ENCODE assay signal across 8 cellular contexts in the genomic region with DNA sequence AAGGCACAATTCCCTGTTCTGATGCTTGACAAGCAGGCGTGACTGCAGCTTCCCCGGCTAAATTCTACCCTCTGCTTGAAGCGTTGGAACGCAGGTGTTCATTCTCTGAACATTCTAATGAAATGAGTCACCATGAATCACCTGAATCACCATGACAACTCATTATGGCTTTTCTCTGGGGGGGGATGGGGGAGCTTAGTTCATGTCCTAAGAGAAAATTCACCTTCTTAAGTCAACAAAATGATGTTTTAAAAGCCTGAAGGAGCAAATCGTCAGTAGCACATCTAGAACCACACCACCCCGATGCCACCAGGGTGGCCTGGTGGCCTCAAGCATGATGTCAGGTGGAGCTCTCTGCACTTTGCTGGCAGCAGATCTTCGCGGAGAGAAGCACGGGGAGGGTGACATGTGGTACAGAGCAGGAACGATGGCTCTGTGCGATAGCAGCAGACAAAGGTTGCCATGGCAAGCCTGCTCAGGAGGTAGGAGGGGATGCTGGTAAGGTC. TPM values are rescaled to one million over a fixed set of nuclear protein-coding genes. Genes with fewer than 3 reads are reported as not detected.
DNase-seq lines count a peak whose midpoint lies in the region; ATAC-seq, FAIRE-seq and TF ChIP-seq lines count a peak whose summit lies in the region.

No MANE protein-coding gene starts in this region.

- no peak for TF ChIP-seq CTCF in esophagus muscularis mucosa (IDR thresholded peaks at IDR 0.05)
- no peak for TF ChIP-seq CTCF in lower leg skin (IDR thresholded peaks at IDR 0.05)

- intact Hi-C loops in esophagus muscularis mucosa (cut with DNase I) (loop anchor here (10.0 kb wide), 1 partner anchor 57 kb away; no protein-coding TSS in a partner anchor), lower leg skin (cut with DNase I; ENCODE audit: low total_unique reads) (no loop called here)

- peaks cover 6% of the 10 kb centered on the region for H3K4me1 ChIP-seq in NT2/D1 (ENCODE audit: insufficient read depth, insufficient read length)
- peaks cover 0 to 8% (median 2%) of the 10 kb centered on the region in 4 donors for H3K4me1 ChIP-seq in esophagus muscularis mucosa

- DNase-seq in stimulated activated naive CD4-positive, alpha-beta T cell treated with Interleukin-2 at 50 U/mL for 16 hours (lab: John Stamatoyannopoulos, UW), result peak; percentile 9
- DNase-seq in stimulated activated naive CD4-positive, alpha-beta T cell (lab: John Stamatoyannopoulos, UW), result no peak
- peak; percentile 33 for DNase-seq in NT2/D1 (ENCODE audit: low read depth, low spot score)
- peak; percentile 64 for DNase-seq in esophagus muscularis mucosa (ENCODE audit: extremely low spot score)
- peak; percentile 80 for DNase-seq in urothelium cell line (ENCODE audit: low spot score)
- DNase-seq in lower leg skin (ENCODE audit: low spot score in 2 of 2), result no peak

- no peak for ATAC-seq in GM19035 (IDR thresholded peaks at IDR 0.05; ENCODE audit: unreplicated experiment)
- ATAC-seq in GM18519 (IDR thresholded peaks at IDR 0.05; ENCODE audit: low FRiP score, unreplicated experiment), result no peak

- no peak overlapping the region for H3K9ac ChIP-seq in NT2/D1 (ENCODE audit: insufficient read length, low read depth)

- 76% methylated on average over 11 of the region's 11 CpGs for WGBS in esophagus muscularis mucosa
- WGBS in lower leg skin, 2 donors, result 50 to 53% methylated on average over 11 of the region's 11 CpGs

- H3K27ac ChIP-seq in esophagus muscularis mucosa (replicated peaks in 1 of 4), result no peak overlapping the region

- no peak for TF ChIP-seq EP300 in esophagus muscularis mucosa (IDR thresholded peaks at IDR 0.05)

- H3K36me3 ChIP-seq in NT2/D1 (ENCODE audit: insufficient read depth, insufficient read length, low read length) (no peaks in the 10 kb centered on the region), esophagus muscularis mucosa (no peaks in the 10 kb centered on the region)

- H3K9me3 ChIP-seq in NT2/D1 (ENCODE audit: insufficient read depth, low read length), result no peaks in the 10 kb centered on the region
- H3K9me3 ChIP-seq in esophagus muscularis mucosa, result no peaks in the 10 kb centered on the region

- no peak for TF ChIP-seq POLR2A in esophagus muscularis mucosa (IDR thresholded peaks at IDR 0.05; ENCODE audit: low read depth)
- no peak for TF ChIP-seq POLR2A in lower leg skin (IDR thresholded peaks at IDR 0.05)

- no peak overlapping the region for H3K4me3 ChIP-seq in NT2/D1 (ENCODE audit: insufficient read length, low read depth)
- H3K4me3 ChIP-seq in esophagus muscularis mucosa, result no peak overlapping the region
- no peak overlapping the region for H3K4me3 ChIP-seq in lower leg skin (ENCODE audit: low read depth, poor library complexity, severe bottlenecking)

- FAIRE-seq in urothelium cell line (lab: Jason Lieb, UNC), result peak; percentile 96

- H3K27me3 ChIP-seq in NT2/D1 (ENCODE audit: insufficient read depth, insufficient read length) (no peaks in the 10 kb centered on the region), esophagus muscularis mucosa (peaks cover 0 to 18% (median 0%) of the 10 kb centered on the region in 4 donors)

RNA-seq across cellular contexts. Expression of gene DDC, which starts 33.8 kb away (rescaled TPM):
- not detected for total RNA-seq in esophagus muscularis mucosa
- total RNA-seq in lower leg skin, result 1 to 10 TPM in 1 of 4 donors, not detected in 3; 1.2 TPM

Comparison
In these comparisons a context has a peak if more than half of its experiments do, and no peak if none do; other contexts are left out.
1. DNase-seq: peak in stimulated activated naive CD4-positive, alpha-beta T cell treated with Interleukin-2 at 50 U/mL for 16 hours (single experiment), NT2/D1 (single experiment), esophagus muscularis mucosa (single experiment) and urothelium cell line (single experiment); none in stimulated activated naive CD4-positive, alpha-beta T cell (0 of 6) and lower leg skin (0 of 2).